Comparison of ENCODE assay signal across 1 cellular context in the genomic region with DNA sequence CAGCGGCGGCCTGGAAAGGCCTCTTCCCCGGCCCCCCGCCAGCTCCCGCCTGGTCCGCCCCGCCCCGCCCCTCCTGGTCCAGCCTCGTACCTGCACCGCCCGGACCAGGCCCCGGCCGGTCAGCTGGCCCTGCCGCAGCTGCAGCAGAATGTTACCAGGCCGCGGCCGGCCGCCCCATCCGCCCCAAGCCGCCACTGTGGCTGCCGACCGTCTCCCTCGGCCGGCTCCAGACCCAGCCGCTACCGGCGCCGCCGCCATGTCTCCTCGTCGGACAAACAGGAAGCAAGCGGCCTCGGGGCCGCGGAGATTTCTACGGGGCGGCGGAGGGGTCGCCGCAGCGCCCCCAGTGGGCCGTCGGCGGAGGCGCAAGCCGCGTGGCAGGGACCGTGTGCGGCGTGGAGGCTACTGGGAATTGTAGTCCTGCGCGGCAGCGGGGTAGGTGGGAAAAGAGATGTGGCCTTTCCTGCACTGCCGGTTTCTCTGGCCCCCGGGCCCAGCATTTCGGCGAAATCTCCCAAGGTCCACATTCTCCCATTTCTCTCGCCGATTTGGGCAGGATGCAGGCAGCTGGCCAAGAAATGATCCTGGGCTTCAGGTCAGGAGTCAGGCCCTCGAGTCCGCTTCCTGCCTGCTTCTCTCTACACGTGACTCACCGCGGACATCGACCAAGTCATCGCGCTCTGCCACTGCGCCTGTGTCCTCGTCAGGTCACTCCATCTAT.
TF ChIP-seq lines count a peak whose summit lies in the region.

A gene with protein sequence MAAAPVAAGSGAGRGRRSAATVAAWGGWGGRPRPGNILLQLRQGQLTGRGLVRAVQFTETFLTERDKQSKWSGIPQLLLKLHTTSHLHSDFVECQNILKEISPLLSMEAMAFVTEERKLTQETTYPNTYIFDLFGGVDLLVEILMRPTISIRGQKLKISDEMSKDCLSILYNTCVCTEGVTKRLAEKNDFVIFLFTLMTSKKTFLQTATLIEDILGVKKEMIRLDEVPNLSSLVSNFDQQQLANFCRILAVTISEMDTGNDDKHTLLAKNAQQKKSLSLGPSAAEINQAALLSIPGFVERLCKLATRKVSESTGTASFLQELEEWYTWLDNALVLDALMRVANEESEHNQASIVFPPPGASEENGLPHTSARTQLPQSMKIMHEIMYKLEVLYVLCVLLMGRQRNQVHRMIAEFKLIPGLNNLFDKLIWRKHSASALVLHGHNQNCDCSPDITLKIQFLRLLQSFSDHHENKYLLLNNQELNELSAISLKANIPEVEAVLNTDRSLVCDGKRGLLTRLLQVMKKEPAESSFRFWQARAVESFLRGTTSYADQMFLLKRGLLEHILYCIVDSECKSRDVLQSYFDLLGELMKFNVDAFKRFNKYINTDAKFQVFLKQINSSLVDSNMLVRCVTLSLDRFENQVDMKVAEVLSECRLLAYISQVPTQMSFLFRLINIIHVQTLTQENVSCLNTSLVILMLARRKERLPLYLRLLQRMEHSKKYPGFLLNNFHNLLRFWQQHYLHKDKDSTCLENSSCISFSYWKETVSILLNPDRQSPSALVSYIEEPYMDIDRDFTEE (minus strand): TSS at position 284 of the 721 bp plus-strand sequence. CDS start 26 bp downstream, at position 258.

TF ChIP-seq in GM12878, 131 proteins besides CTCF, POLR2A, EP300 and RAD21 (continued from another document):
- TF ChIP-seq, protein P1, sequence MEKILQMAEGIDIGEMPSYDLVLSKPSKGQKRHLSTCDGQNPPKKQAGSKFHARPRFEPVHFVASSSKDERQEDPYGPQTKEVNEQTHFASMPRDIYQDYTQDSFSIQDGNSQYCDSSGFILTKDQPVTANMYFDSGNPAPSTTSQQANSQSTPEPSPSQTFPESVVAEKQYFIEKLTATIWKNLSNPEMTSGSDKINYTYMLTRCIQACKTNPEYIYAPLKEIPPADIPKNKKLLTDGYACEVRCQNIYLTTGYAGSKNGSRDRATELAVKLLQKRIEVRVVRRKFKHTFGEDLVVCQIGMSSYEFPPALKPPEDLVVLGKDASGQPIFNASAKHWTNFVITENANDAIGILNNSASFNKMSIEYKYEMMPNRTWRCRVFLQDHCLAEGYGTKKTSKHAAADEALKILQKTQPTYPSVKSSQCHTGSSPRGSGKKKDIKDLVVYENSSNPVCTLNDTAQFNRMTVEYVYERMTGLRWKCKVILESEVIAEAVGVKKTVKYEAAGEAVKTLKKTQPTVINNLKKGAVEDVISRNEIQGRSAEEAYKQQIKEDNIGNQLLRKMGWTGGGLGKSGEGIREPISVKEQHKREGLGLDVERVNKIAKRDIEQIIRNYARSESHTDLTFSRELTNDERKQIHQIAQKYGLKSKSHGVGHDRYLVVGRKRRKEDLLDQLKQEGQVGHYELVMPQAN (conservative IDR thresholded peaks at IDR 0.05), result peak; percentile 84
